In the genomic region with DNA sequence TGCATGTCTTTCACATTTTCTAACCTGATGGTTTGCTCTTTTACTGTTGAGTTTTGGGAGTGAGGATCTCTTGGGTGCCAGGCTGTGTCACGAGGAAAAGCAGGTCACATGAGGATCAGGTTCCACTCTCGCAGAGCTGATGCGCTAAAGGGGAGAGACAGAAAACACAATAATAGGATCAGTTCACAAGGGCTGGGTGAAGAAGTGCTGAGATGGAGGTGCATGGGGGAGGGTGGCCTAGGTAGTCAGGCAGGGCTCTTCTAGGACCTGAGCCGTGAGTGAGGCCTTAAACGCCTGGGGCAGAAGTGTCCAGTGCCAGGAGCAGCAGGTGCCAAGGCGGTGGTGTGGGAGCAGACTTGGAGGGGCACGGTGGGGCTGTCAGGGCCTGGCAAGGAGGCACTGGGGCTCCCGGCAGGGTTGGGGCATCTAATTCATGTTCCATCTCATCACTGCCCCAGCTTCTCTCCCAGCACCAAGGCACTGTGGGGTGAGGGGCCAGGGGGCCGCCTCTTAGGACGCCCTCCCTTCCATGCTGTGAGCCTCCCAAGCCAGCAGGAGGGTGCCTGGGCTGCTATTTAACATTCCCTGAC, we compare ENCODE assay signal across 25 cellular contexts. TPM values are rescaled to one million over a fixed set of nuclear protein-coding genes. Genes with fewer than 3 reads are reported as not detected.
A peak's percentile ranks its signal among the peaks of the same experiment; 100 is the strongest.
DNase-seq lines count a peak whose midpoint lies in the region; ATAC-seq, FAIRE-seq and TF ChIP-seq lines count a peak whose summit lies in the region.
"Had no signal": no experiment of that assay in that cellular context is flagged by ENCODE, and none has a peak within 500 bp of the region (broad histone marks: within the 10 kb centered on the region; RNA-seq: fewer than 3 reads in every experiment).

No MANE protein-coding gene starts in this region.

- H3K27ac ChIP-seq in GM23338 (ENCODE audit: low read depth) (no peak overlapping the region), body of pancreas (peak overlapping the region in 3 of 4 donors; percentile 74 to 81 (median 75)), pancreas (peak overlapping the region in 3 of 4 donors; percentile 44 to 75 (median 69))
- H3K27ac ChIP-seq: adrenal gland, colonic mucosa, left ventricle myocardium inferior had no signal

- H3K4me1 ChIP-seq in GM23338 (ENCODE audit: insufficient read depth) (no peaks in the 10 kb centered on the region), body of pancreas (peaks cover 32% of the 10 kb centered on the region), pancreas (peaks cover 13 to 31% (median 14%) of the 10 kb centered on the region in 3 donors)
- H3K4me1 ChIP-seq: adrenal gland, colonic mucosa, left ventricle myocardium inferior had no signal

- no peak overlapping the region for H3K4me2 ChIP-seq in GM23338

- TF ChIP-seq CTCF in GM23338 (conservative IDR thresholded peaks at IDR 0.05; ENCODE audit: low read depth in 2 of 2) (no peak), body of pancreas (IDR thresholded peaks at IDR 0.05) (no peak), pancreas (IDR thresholded peaks at IDR 0.05) (no peak)

- no peaks in the 10 kb centered on the region for H3K9me2 ChIP-seq in GM23338 (ENCODE audit: insufficient read depth)

- H3K9me3 Mint-ChIP-seq in GM23338: no peaks in the 10 kb centered on the region
- H3K9me3 Mint-ChIP-seq: activated T-cell treated with anti-CD3 and anti-CD28 coated beads, Interleukin-2, amount 50 U/mL, for 4 hours; CD8-positive, alpha-beta T cell; natural killer cell had no signal

- H3K79me2 ChIP-seq in GM23338 (replicated peaks; ENCODE audit: insufficient read depth): no peaks in the 10 kb centered on the region

- peaks cover 9% of the 10 kb centered on the region for H3K27me3 Mint-ChIP-seq in GM23338 (ENCODE audit: insufficient read depth, low read depth, poor library complexity)

- no peak overlapping the region for H2AFZ ChIP-seq in GM23338

- H3K4me1 Mint-ChIP-seq in GM23338: peaks cover 3% of the 10 kb centered on the region; the same call in 2 of the 3 replicates
- H3K4me1 Mint-ChIP-seq: natural killer cell had no signal

- no peaks in the 10 kb centered on the region for H4K20me1 ChIP-seq in GM23338 (replicated peaks; ENCODE audit: insufficient read depth)

- 55 to 74% methylated on average over 4 to 10 of the region's 10 CpGs for WGBS in body of pancreas, 2 donors
- 66 to 73% methylated on average over 10 of the region's 10 CpGs for WGBS in pancreas, 2 donors

- no peak for ATAC-seq in GM23338
- ATAC-seq in body of pancreas: no peak
- peak in 3 of 4 donors; percentile 2 to 13 (median 8) for ATAC-seq in pancreas
- no peak for ATAC-seq in GM21576 (IDR thresholded peaks at IDR 0.05; ENCODE audit: unreplicated experiment)
- no peak for ATAC-seq in HG03565 (IDR thresholded peaks at IDR 0.05; ENCODE audit: unreplicated experiment)
- ATAC-seq: activated T-cell treated with anti-CD3 and anti-CD28 coated beads, Interleukin-2, amount 50 U/mL, for 4 hours; CD8-positive, alpha-beta T cell; esophagus mucosa; natural killer cell; sciatic nerve; SK-N-SH treated with all-trans-retinoic acid at 6 μM for 48 hours had no signal

- H3K4me3 Mint-ChIP-seq in GM23338: no peak overlapping the region
- H3K4me3 Mint-ChIP-seq: activated T-cell treated with anti-CD3 and anti-CD28 coated beads, Interleukin-2, amount 50 U/mL, for 4 hours; CD8-positive, alpha-beta T cell; natural killer cell had no signal

- TF ChIP-seq POLR2A in body of pancreas (IDR thresholded peaks at IDR 0.05): no peak

- no peaks in the 10 kb centered on the region for H3K9me3 ChIP-seq in body of pancreas
- H3K9me3 ChIP-seq in pancreas: no peaks in the 10 kb centered on the region
- H3K9me3 ChIP-seq: adrenal gland, colonic mucosa, left ventricle myocardium inferior had no signal

- H3K27me3 ChIP-seq in GM23338 (ENCODE audit: insufficient read depth): no peaks in the 10 kb centered on the region
- H3K27me3 ChIP-seq in body of pancreas: no peaks in the 10 kb centered on the region
- no peaks in the 10 kb centered on the region for H3K27me3 ChIP-seq in pancreas
- H3K27me3 ChIP-seq: adrenal gland, colonic mucosa had no signal

- DNase-seq in COLO668 (lab: John Stamatoyannopoulos, UW; ENCODE audit: unreplicated experiment) (peak; percentile 30), GM23338 (ENCODE audit: low spot score) (no peak), body of pancreas (no peak), pancreas (no peak), AG20443 (ENCODE audit: low spot score) (no peak)
- DNase-seq: activated CD4-positive, alpha-beta T cell treated with anti-CD3 and anti-CD28 coated beads for 4 hours; activated naive CD4-positive, alpha-beta T cell treated with Interleukin-2 at 50 U/mL for 16 hours; activated T-cell treated with anti-CD3 and anti-CD28 coated beads, Interleukin-2, amount 50 U/mL, for 4 hours; adrenal gland; CD8-positive, alpha-beta T cell; foreskin melanocyte; GDM1; left ventricle myocardium inferior; midbrain; natural killer cell; NCI-H187 treated with DMSO at 0.1 percent for 48 hours; posterior cingulate gyrus; stimulated activated naive CD4-positive, alpha-beta T cell treated with Interleukin-2 at 50 U/mL for 16 hours; T-helper 2 cell had no signal

- H3K36me3 ChIP-seq in GM23338 (ENCODE audit: insufficient read depth) (no peaks in the 10 kb centered on the region), body of pancreas (replicated peaks in 1 of 2; ENCODE audit: insufficient read depth in 1 of 2, low read depth in 2 of 2) (no peaks in the 10 kb centered on the region), pancreas (no peaks in the 10 kb centered on the region)
- H3K36me3 ChIP-seq: adrenal gland, colonic mucosa, left ventricle myocardium inferior had no signal

- H3F3A ChIP-seq in GM23338 (replicated peaks; ENCODE audit: low read depth): no peaks in the 10 kb centered on the region

- H3K27ac Mint-ChIP-seq in GM23338: 0 out of 2 replicates have a peak overlapping the region, but pooled peaks have one; percentile 2
- H3K27ac Mint-ChIP-seq: CD8-positive, alpha-beta T cell; natural killer cell had no signal

- H3K4me3 ChIP-seq in GM23338: no peak overlapping the region
- H3K4me3 ChIP-seq in body of pancreas: no peak overlapping the region
- H3K4me3 ChIP-seq in pancreas: no peak overlapping the region
- H3K4me3 ChIP-seq: adrenal gland, colonic mucosa, left ventricle myocardium inferior had no signal

- FAIRE-seq in pancreas (lab: Jason Lieb, UNC): no peak

- H3K36me3 Mint-ChIP-seq in GM23338 (ENCODE audit: low read depth): no peaks in the 10 kb centered on the region
- H3K36me3 Mint-ChIP-seq: CD8-positive, alpha-beta T cell; natural killer cell had no signal

- intact Hi-C loops in body of pancreas (cut with DNase I) (no loop called here), pancreas (cut with DNase I) (no loop called here)

TF ChIP-seq in GM23338, 12 proteins besides CTCF, POLR2A, EP300 and RAD21 (continues in another document):
- no peak for TF ChIP-seq POLR2AphosphoS5 (IDR thresholded peaks at IDR 0.05; ENCODE audit: low read depth)

RNA-seq across cellular contexts. Expression of gene KCNIP3, which starts 9.3 kb away (rescaled TPM):
- 0.83 and 2.6 TPM in 2 replicates for total RNA-seq in GM23338 (2014; rRNA removed; shearing (Covaris generic))
- polyA plus RNA-seq in GM23338 (2016; fragmentation: Nextera tagmentation; extraction: Ambion mirVana) (0.32 and 0.45 TPM in 2 replicates), pancreas (1 to 10 TPM; 3.5 to 4.5 TPM)
- total RNA-seq in body of pancreas (1 to 10 TPM; 1.6 to 2.9 TPM), pancreas (1 to 10 TPM; 3.5 to 7.5 (median 3.6) TPM)
- total RNA-seq: activated T-cell treated with anti-CD3 and anti-CD28 coated beads, Interleukin-2, amount 50 U/mL, for 4 hours; CD8-positive, alpha-beta T cell had no signal

RNA-seq across cellular contexts. Expression of gene PROM2, which starts 32.2 kb away (rescaled TPM):
- 2.2 TPM in 2 replicates for total RNA-seq in GM23338 (2014; rRNA removed; shearing (Covaris generic))
- polyA plus RNA-seq in GM23338 (2016; fragmentation: Nextera tagmentation; extraction: Ambion mirVana): 1.1 and 2.1 TPM in 2 replicates
- total RNA-seq in body of pancreas: 10 to 100 TPM; 17.6 to 31.6 TPM
- 10 to 100 TPM in 5 of 6 donors, 1 to 10 TPM in 1; 9.5 to 20.4 (median 12.8) TPM for total RNA-seq in pancreas
- polyA plus RNA-seq in pancreas: 10 to 100 TPM in 1 of 2 donors, 1 to 10 TPM in 1; 8.3 to 12.5 TPM

Comparison
In these comparisons a context has a peak if more than half of its experiments do, and no peak if none do; other contexts are left out.
1. ATAC-seq: peak in pancreas (3 of 4); none in GM23338 (single experiment), body of pancreas (single experiment), GM21576 (single experiment) and HG03565 (single experiment).